Comparison of ENCODE assay signal across 31 cellular contexts in the genomic region with DNA sequence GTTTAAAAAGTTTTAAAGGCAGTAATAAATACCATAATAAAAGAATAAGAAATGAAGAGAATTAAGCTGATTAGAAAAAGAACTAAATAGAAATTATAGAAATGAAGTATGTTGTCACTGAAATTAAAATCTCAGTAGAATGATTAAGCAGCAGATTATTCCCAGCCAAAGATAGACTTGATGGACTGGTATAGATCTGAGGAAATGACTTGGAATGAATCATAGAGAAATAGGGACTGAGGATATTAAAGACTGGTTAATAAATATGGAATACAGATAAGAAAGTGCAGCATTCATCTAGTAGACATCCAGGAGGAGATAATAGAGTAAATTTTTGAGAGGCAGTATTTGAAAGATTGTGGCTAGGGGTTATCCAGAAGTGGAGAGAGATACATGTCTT. TPM values are rescaled to one million over a fixed set of nuclear protein-coding genes. Genes with fewer than 3 reads are reported as not detected.
"Had no signal": no experiment of that assay in that cellular context is flagged by ENCODE, and none has a peak within 500 bp of the region (broad histone marks: within the 10 kb centered on the region; RNA-seq: fewer than 3 reads in every experiment).

No MANE protein-coding gene starts in this region.

- H3K4me2 ChIP-seq: hepatocyte had no signal

- H3K27ac Mint-ChIP-seq: activated CD4-positive, alpha-beta memory T cell treated with anti-CD3 and anti-CD28 coated beads, Interleukin-2, amount 10 ng/mL, durations not matched to agents 7 days and 5 days; activated CD4-positive, alpha-beta T cell treated with anti-CD3 and anti-CD28 coated beads, Interleukin-2, amount 10 ng/mL, durations not matched to agents 7 days and 5 days; activated naive CD8-positive, alpha-beta T cell; activated T-cell treated with anti-CD3 and anti-CD28 coated beads, Interleukin-2, amount 50 U/mL, for 24 hours; activated T-helper 17 cell treated with anti-CD3 and anti-CD28 coated beads, Interleukin-2, amount 50 U/mL, for 72 hours; endodermal cell had no signal

- H3K79me2 ChIP-seq: hepatocyte had no signal

- ATAC-seq: activated T-helper 17 cell treated with anti-CD3 and anti-CD28 coated beads, Interleukin-2, amount 50 U/mL, for 72 hours; gastrocnemius medialis had no signal

- H3K27me3 Mint-ChIP-seq: activated CD4-positive, alpha-beta memory T cell treated with anti-CD3 and anti-CD28 coated beads, Interleukin-2, amount 10 ng/mL, durations not matched to agents 7 days and 5 days had no signal

- H3K36me3 ChIP-seq: brain microvascular endothelial cell, colonic mucosa, gastrocnemius medialis, heart right ventricle had no signal

- H3K4me3 Mint-ChIP-seq: activated CD4-positive, alpha-beta memory T cell treated with anti-CD3 and anti-CD28 coated beads, Interleukin-2, amount 10 ng/mL, durations not matched to agents 7 days and 5 days; activated CD4-positive, alpha-beta T cell treated with anti-CD3 and anti-CD28 coated beads, Interleukin-2, amount 10 ng/mL, durations not matched to agents 7 days and 5 days; activated naive CD8-positive, alpha-beta T cell; activated T-cell treated with anti-CD3 and anti-CD28 coated beads, Interleukin-2, amount 50 U/mL, for 24 hours; activated T-helper 17 cell treated with anti-CD3 and anti-CD28 coated beads, Interleukin-2, amount 50 U/mL, for 72 hours; endodermal cell had no signal

- H3K27me3 ChIP-seq: brain microvascular endothelial cell, colonic mucosa, dorsolateral prefrontal cortex, gastrocnemius medialis, heart right ventricle, hepatocyte had no signal

- H3K4me1 Mint-ChIP-seq: activated CD4-positive, alpha-beta memory T cell treated with anti-CD3 and anti-CD28 coated beads, Interleukin-2, amount 10 ng/mL, durations not matched to agents 7 days and 5 days; activated CD4-positive, alpha-beta T cell treated with anti-CD3 and anti-CD28 coated beads, Interleukin-2, amount 10 ng/mL, durations not matched to agents 7 days and 5 days; activated T-helper 17 cell treated with anti-CD3 and anti-CD28 coated beads, Interleukin-2, amount 50 U/mL, for 72 hours; endodermal cell had no signal

- H3K4me1 ChIP-seq: colonic mucosa, gastrocnemius medialis had no signal

- DNase-seq: activated CD4-positive, alpha-beta memory T cell treated with anti-CD3 and anti-CD28 coated beads, Interleukin-2, amount 10 ng/mL, durations not matched to agents 7 days and 5 days; activated CD4-positive, alpha-beta T cell treated with anti-CD3 and anti-CD28 coated beads for 4 hours; activated CD4-positive, alpha-beta T cell treated with anti-CD3 and anti-CD28 coated beads, Interleukin-2, amount 10 ng/mL, durations not matched to agents 7 days and 5 days; activated CD4-positive, alpha-beta T cell treated with anti-CD3 and anti-CD28 coated beads, Interleukin-2, amount 50 U/mL, for 4 hours; activated CD4-positive, CD25-positive, alpha-beta regulatory T cell; activated CD4-positive, CD25-positive, alpha-beta regulatory T cell treated with anti-CD3 and anti-CD28 coated beads, Interleukin-2, amount 50 U/mL, for 72 hours; activated CD8-positive, alpha-beta memory T cell treated with anti-CD3 and anti-CD28 coated beads, Interleukin-2, amount 50 U/mL, for 48 hours; activated effector memory CD4-positive, alpha-beta T cell treated with Interleukin-2 at 50 U/mL for 16 hours; activated gamma-delta T cell treated with Interleukin-2 at 50 U/mL for 16 hours; activated naive CD4-positive, alpha-beta T cell treated with anti-CD3 and anti-CD28 coated beads, Interleukin-2, amount 50 U/mL, for 16 hours; activated naive CD4-positive, alpha-beta T cell treated with Interleukin-2 at 50 U/mL for 16 hours; activated T-cell treated with anti-CD3 and anti-CD28 coated beads for 4 hours; activated T-cell treated with anti-CD3 and anti-CD28 coated beads, Interleukin-2, amount 50 U/mL, for 24 hours; amniotic stem cell; anterior cingulate cortex; brain microvascular endothelial cell; caudate nucleus; cerebellar nuclear complex; colonic mucosa; dorsolateral prefrontal cortex; effector memory CD4-positive, alpha-beta T cell; endodermal cell; foreskin fibroblast; gastrocnemius medialis; heart right ventricle; T-helper 2 cell had no signal

- H3K9me3 Mint-ChIP-seq: activated CD4-positive, alpha-beta memory T cell treated with anti-CD3 and anti-CD28 coated beads, Interleukin-2, amount 10 ng/mL, durations not matched to agents 7 days and 5 days; activated CD4-positive, alpha-beta T cell treated with anti-CD3 and anti-CD28 coated beads, Interleukin-2, amount 10 ng/mL, durations not matched to agents 7 days and 5 days; activated T-cell treated with anti-CD3 and anti-CD28 coated beads, Interleukin-2, amount 50 U/mL, for 24 hours; activated T-helper 17 cell treated with anti-CD3 and anti-CD28 coated beads, Interleukin-2, amount 50 U/mL, for 72 hours; endodermal cell had no signal

- H3K36me3 Mint-ChIP-seq: activated naive CD8-positive, alpha-beta T cell had no signal

- H3K4me3 ChIP-seq: colonic mucosa, dorsolateral prefrontal cortex, gastrocnemius medialis, heart right ventricle, hepatocyte had no signal

- H3K27ac ChIP-seq: brain microvascular endothelial cell, colonic mucosa, dorsolateral prefrontal cortex, gastrocnemius medialis, heart right ventricle, hepatocyte had no signal

- H3K9me3 ChIP-seq: colonic mucosa, gastrocnemius medialis, heart right ventricle had no signal

- FAIRE-seq: astrocyte had no signal

- H2AFZ ChIP-seq: hepatocyte had no signal

RNA-seq across cellular contexts. Expression of gene MARK1, which starts 28.7 kb away (rescaled TPM):
- total RNA-seq: activated CD4-positive, alpha-beta memory T cell treated with anti-CD3 and anti-CD28 coated beads, Interleukin-2, amount 10 ng/mL, durations not matched to agents 7 days and 5 days; activated CD4-positive, alpha-beta T cell treated with anti-CD3 and anti-CD28 coated beads, Interleukin-2, amount 10 ng/mL, durations not matched to agents 7 days and 5 days; T-helper 1 cell treated with Interleukin-12 subunit alpha and Interleukin-12 subunit beta and Interleukin-4 antibody, amounts not matched to agents 30 ng/mL and 1 ng/mL, for 36 hours had no signal
